In genomic region chr16:76464973-76465620, GRCh38 we compare ENCODE assay signal across 25 cellular contexts.
"Had no signal": no experiment of that assay in that cellular context is flagged by ENCODE, and none has a peak within 500 bp of the region (broad histone marks: within the 10 kb centered on the region; RNA-seq: fewer than 3 reads in every experiment).

No MANE protein-coding gene starts in this region.

- DNase-seq: MG63, NCI-H1092, NCI-H1105 treated with DMSO at 0.1 percent for 48 hours, NCI-H1417 treated with DMSO at 0.1 percent for 48 hours, NCI-H146, NCI-H1694 treated with DMSO at 0.1 percent for 48 hours, NCI-H2029, NCI-H2081 treated with DMSO at 0.1 percent for 48 hours, NCI-H2171, NCI-H226, NCI-H446, NCI-H510A, NCI-H524 treated with DMSO at 0.1 percent for 48 hours, NCI-H69, NCI-H774, Right ventricle myocardium superior, RPMI8226, SIG-M5 had no signal

- H3K9me3 ChIP-seq: MG63, SJSA1 had no signal

- FAIRE-seq: K562, RCC 7860 had no signal

- H3K36me3 ChIP-seq: MG63, SJSA1 had no signal

- ATAC-seq: K562 had no signal

- H3K4me3 Mint-ChIP-seq: IgD-negative memory B cell had no signal

- H3K27ac Mint-ChIP-seq: IgD-negative memory B cell had no signal

- H3K36me3 Mint-ChIP-seq: IgD-negative memory B cell had no signal

- H3K4me1 Mint-ChIP-seq: IgD-negative memory B cell had no signal

- H3K27ac ChIP-seq: HL-60, KMS-11, SJSA1, SK-N-MC had no signal

- H3K4me1 ChIP-seq: SJSA1 had no signal

- H3K27me3 Mint-ChIP-seq: IgD-negative memory B cell had no signal

- H3K27me3 ChIP-seq: MG63, SJSA1 had no signal

- H3K4me3 ChIP-seq: K562, MG63, SJSA1, SK-N-MC had no signal
